In the genomic region with DNA sequence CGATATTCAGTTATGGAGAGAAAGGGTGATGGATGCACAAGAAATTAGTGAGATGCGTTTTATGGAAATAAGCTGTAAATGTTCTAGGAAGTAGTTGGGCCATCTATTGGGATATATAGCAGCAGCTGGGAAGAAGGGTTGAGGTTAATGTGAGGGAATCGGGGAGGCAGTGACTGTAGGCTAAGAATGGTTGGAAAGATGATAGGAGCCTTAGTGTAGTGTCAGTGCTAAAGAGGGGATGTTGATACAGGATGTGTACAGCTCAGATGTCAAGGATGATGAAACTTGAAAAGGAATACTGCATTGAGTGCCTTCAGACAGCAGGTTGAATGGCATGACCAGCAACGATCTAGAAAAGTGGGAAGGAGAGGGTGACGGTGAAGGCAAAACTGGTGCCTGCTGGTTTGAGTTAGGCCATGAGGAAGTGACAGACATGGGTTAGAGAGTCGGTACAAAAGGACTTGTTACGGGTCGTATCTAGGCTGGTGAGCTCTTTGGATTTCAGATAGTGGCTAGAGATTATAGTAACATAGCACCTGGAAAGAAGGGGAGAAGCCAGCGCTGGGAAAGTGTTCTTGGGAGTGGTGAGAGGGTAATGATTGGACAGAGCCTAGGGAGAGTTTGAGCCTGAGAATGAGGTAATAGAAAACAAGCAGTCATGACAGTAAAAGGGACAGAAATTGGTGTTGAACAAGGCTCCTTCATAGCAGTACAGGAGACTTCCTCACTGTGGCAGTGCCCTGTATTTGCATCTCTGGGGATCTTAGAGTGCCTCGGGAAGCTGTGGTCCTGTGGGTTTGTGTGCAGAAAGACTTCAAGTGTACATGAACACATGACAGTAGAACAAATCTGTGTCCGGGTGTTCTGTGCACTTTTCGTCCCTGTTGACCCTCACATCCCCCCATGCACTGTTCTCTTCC, we compare ENCODE assay signal across 11 cellular contexts. TPM values are rescaled to one million over a fixed set of nuclear protein-coding genes. Genes with fewer than 3 reads are reported as not detected.
A peak's percentile ranks its signal among the peaks of the same experiment; 100 is the strongest.
DNase-seq lines count a peak whose midpoint lies in the region; ATAC-seq, FAIRE-seq and TF ChIP-seq lines count a peak whose summit lies in the region.
"Had no signal": no experiment of that assay in that cellular context is flagged by ENCODE, and none has a peak within 500 bp of the region (broad histone marks: within the 10 kb centered on the region; RNA-seq: fewer than 3 reads in every experiment).

No MANE protein-coding gene starts in this region.

- no peaks in the 10 kb centered on the region for H3K27me3 Mint-ChIP-seq in activated naive CD4-positive, alpha-beta T cell treated with anti-CD3 and anti-CD28 coated beads for 36 hours (ENCODE audit: low read depth)
- no peaks in the 10 kb centered on the region for H3K27me3 Mint-ChIP-seq in astrocyte (ENCODE audit: low read depth, unreplicated experiment)

- H3K36me3 ChIP-seq in astrocyte (ENCODE audit: insufficient read depth, low read length) (peaks cover 46% of the 10 kb centered on the region), gastrocnemius medialis (peaks cover 0 to 52% of the 10 kb centered on the region in 2 donors), stomach (peaks cover 47 to 87% (median 84%) of the 10 kb centered on the region in 4 donors)

- H3K4me3 ChIP-seq in astrocyte (ENCODE audit: insufficient read depth, low read depth, low read length) (no peak overlapping the region), gastrocnemius medialis (no peak overlapping the region), stomach (no peak overlapping the region)

- H3K36me3 Mint-ChIP-seq in activated naive CD4-positive, alpha-beta T cell treated with anti-CD3 and anti-CD28 coated beads for 36 hours (ENCODE audit: low read depth), result peaks cover 70% of the 10 kb centered on the region
- H3K36me3 Mint-ChIP-seq in astrocyte (ENCODE audit: low read depth, unreplicated experiment), result peaks cover 42% of the 10 kb centered on the region

- H3K9me3 ChIP-seq in astrocyte (ENCODE audit: insufficient read depth, low read depth, low read length), result no peaks in the 10 kb centered on the region
- no peaks in the 10 kb centered on the region for H3K9me3 ChIP-seq in gastrocnemius medialis
- H3K9me3 ChIP-seq in stomach, result no peaks in the 10 kb centered on the region

- in situ Hi-C loops in gastrocnemius medialis (cut with MboI; ENCODE audit: low sequenced_read_pairs in 4 of 4), result no loop called here
- in situ Hi-C loops in ACHN (cut with HindIII; ENCODE audit: low pct_ligation_motif_present, low pct_unique_long_range_greater_than_20kb, low sequenced_read_pairs), result no loop called here

- CTCF ChIA-PET in activated naive CD4-positive, alpha-beta T cell treated with anti-CD3 and anti-CD28 coated beads for 36 hours (lab: Charles Lee), result interaction anchor here (0.6 to 1.2 kb wide), 2 partner anchors 12 to 55 kb away, joined by 3 to 7 read pairs; no protein-coding TSS in a partner anchor

- no peak overlapping the region for H2AFZ ChIP-seq in astrocyte (ENCODE audit: low read depth, low read length)

- peaks cover 13% of the 10 kb centered on the region for H3K4me1 Mint-ChIP-seq in activated naive CD4-positive, alpha-beta T cell treated with anti-CD3 and anti-CD28 coated beads for 36 hours (ENCODE audit: low read depth)
- H3K4me1 Mint-ChIP-seq in astrocyte (ENCODE audit: low read depth, unreplicated experiment), result peaks cover 11% of the 10 kb centered on the region

- peak; percentile 65 to 91 for ATAC-seq in gastrocnemius medialis
- ATAC-seq: Right ventricle myocardium inferior had no signal

- peak overlapping the region; percentile 6 for H3K27ac Mint-ChIP-seq in activated naive CD4-positive, alpha-beta T cell treated with anti-CD3 and anti-CD28 coated beads for 36 hours
- peak overlapping the region; percentile 45 for H3K27ac Mint-ChIP-seq in astrocyte (ENCODE audit: unreplicated experiment)

- no peak overlapping the region for H3K4me2 ChIP-seq in astrocyte (ENCODE audit: low read length)

- no peaks in the 10 kb centered on the region for H3K9me3 Mint-ChIP-seq in activated naive CD4-positive, alpha-beta T cell treated with anti-CD3 and anti-CD28 coated beads for 36 hours
- H3K9me3 Mint-ChIP-seq in astrocyte (ENCODE audit: unreplicated experiment), result no peaks in the 10 kb centered on the region

- no peak for TF ChIP-seq EP300 in stomach (IDR thresholded peaks at IDR 0.05)

- no peak for FAIRE-seq in astrocyte (lab: Jason Lieb, UNC)

- intact Hi-C loops in activated naive CD4-positive, alpha-beta T cell treated with anti-CD3 and anti-CD28 coated beads for 36 hours (cut with micrococcal nuclease), result no loop called here
- intact Hi-C loops in gastrocnemius medialis (cut with DNase I; ENCODE audit: low total_unique reads), result no loop called here
- intact Hi-C loops in stomach (cut with DNase I; ENCODE audit: low total_unique reads), result no loop called here

- 89 to 94% (median 93%) methylated on average over 12 of the region's 12 CpGs for WGBS in stomach, 5 donors

- H3K4me3 Mint-ChIP-seq in activated naive CD4-positive, alpha-beta T cell treated with anti-CD3 and anti-CD28 coated beads for 36 hours, result no peak overlapping the region
- H3K4me3 Mint-ChIP-seq in astrocyte (ENCODE audit: unreplicated experiment), result peak overlapping the region; percentile 36

- TF ChIP-seq POLR2A in gastrocnemius medialis (IDR thresholded peaks at IDR 0.05) (no peak), stomach (IDR thresholded peaks at IDR 0.05) (no peak)

- H3K4me1 ChIP-seq in astrocyte (ENCODE audit: insufficient read depth, low read length), result no peaks in the 10 kb centered on the region
- H3K4me1 ChIP-seq in gastrocnemius medialis, result no peaks in the 10 kb centered on the region
- no peaks in the 10 kb centered on the region for H3K4me1 ChIP-seq in stomach

- H3K79me2 ChIP-seq in astrocyte (ENCODE audit: insufficient read depth, low read length), result peaks cover 8% of the 10 kb centered on the region

- TF ChIP-seq CTCF in astrocyte (IDR thresholded peaks at IDR 0.05; ENCODE audit: insufficient read depth, low read depth, low read length) (no peak), gastrocnemius medialis (IDR thresholded peaks at IDR 0.05 in 4 of 5, conservative IDR thresholded peaks at IDR 0.05 in 1 of 5) (no peak), stomach (IDR thresholded peaks at IDR 0.05) (no peak)

- no peak for DNase-seq in activated naive CD4-positive, alpha-beta T cell treated with anti-CD3 and anti-CD28 coated beads for 36 hours
- DNase-seq in activated naive CD4-positive, alpha-beta T cell treated with anti-CD3 and anti-CD28 coated beads, Interleukin-2, amount 50 U/mL, for 16 hours, result no peak
- DNase-seq in astrocyte (ENCODE audit: low read depth) (no peak), gastrocnemius medialis (no peak), ACHN (no peak), stomach (no peak)
- DNase-seq: dermis blood vessel endothelial cell, mesenchymal stem cell, NCI-H1694, T-helper 9 cell had no signal

- H3K27me3 ChIP-seq in astrocyte (ENCODE audit: insufficient read depth, low read length), result no peaks in the 10 kb centered on the region
- H3K27me3 ChIP-seq in gastrocnemius medialis, result no peaks in the 10 kb centered on the region
- no peaks in the 10 kb centered on the region for H3K27me3 ChIP-seq in stomach

- H4K20me1 ChIP-seq in astrocyte (ENCODE audit: insufficient read depth, low read length), result peaks cover 24% of the 10 kb centered on the region

- H3K9ac ChIP-seq in astrocyte (ENCODE audit: low read length), result no peak overlapping the region

- H3K27ac ChIP-seq in astrocyte (ENCODE audit: low read depth, low read length), result no peak overlapping the region
- no peak overlapping the region for H3K27ac ChIP-seq in gastrocnemius medialis
- H3K27ac ChIP-seq in stomach, result no peak overlapping the region

RNA-seq across cellular contexts. Expression of gene MARS1, which starts 9.6 kb away (rescaled TPM):
- total RNA-seq in activated naive CD4-positive, alpha-beta T cell treated with anti-CD3 and anti-CD28 coated beads for 36 hours, result 100 to 1,000 TPM; 481 to 489 TPM
- total RNA-seq in astrocyte, result 351 and 384 TPM in 2 replicates
- total RNA-seq in gastrocnemius medialis, result 10 to 100 TPM; 37.7 to 81.1 (median 42.0) TPM
- 1,000 to 10,000 TPM in 1 of 5 donors, 100 to 1,000 TPM in 1, 10 to 100 TPM in 3; 37.3 to 1,821 (median 71.6) TPM for total RNA-seq in stomach
- 10 to 100 TPM; 35.1 to 91.2 (median 51.8) TPM for polyA plus RNA-seq in stomach

RNA-seq across cellular contexts. Expression of gene ARHGAP9, which starts 17.8 kb away (rescaled TPM):
- 10 to 100 TPM; 95.9 to 97.9 TPM for total RNA-seq in activated naive CD4-positive, alpha-beta T cell treated with anti-CD3 and anti-CD28 coated beads for 36 hours
- total RNA-seq in astrocyte (2.5 and 3.1 TPM in 2 replicates), gastrocnemius medialis (1 to 10 TPM; 2.7 to 5.1 (median 4.7) TPM), stomach (10 to 100 TPM in 1 of 5 donors, 1 to 10 TPM in 3, not detected in 1; 2.3 to 28.1 (median 5.8) TPM)
- 10 to 100 TPM in 1 of 3 donors, 1 to 10 TPM in 2; 5.8 to 11.1 (median 7.5) TPM for polyA plus RNA-seq in stomach
- total RNA-seq: dermis blood vessel endothelial cell had no signal

RNA-seq across cellular contexts. Expression of gene DDIT3, which starts 22.8 kb away (rescaled TPM):
- 10 to 100 TPM; 44.6 to 45.6 TPM for total RNA-seq in activated naive CD4-positive, alpha-beta T cell treated with anti-CD3 and anti-CD28 coated beads for 36 hours
- total RNA-seq in astrocyte, result 42.6 and 45.1 TPM in 2 replicates
- 10 to 100 TPM; 11.8 to 46.4 (median 17.1) TPM for total RNA-seq in gastrocnemius medialis
- 100 to 1,000 TPM in 1 of 5 donors, 10 to 100 TPM in 3, 1 to 10 TPM in 1; 7.5 to 159 (median 36.2) TPM for total RNA-seq in stomach
- 10 to 100 TPM; 49.7 to 83.4 (median 68.7) TPM for polyA plus RNA-seq in stomach

RNA-seq across cellular contexts. Expression of gene MBD6, which starts 25.1 kb away (rescaled TPM):
- total RNA-seq in activated naive CD4-positive, alpha-beta T cell treated with anti-CD3 and anti-CD28 coated beads for 36 hours, result 10 to 100 TPM; 43.5 to 45.5 TPM
- total RNA-seq in astrocyte (55.3 and 58.5 TPM in 2 replicates), gastrocnemius medialis (10 to 100 TPM in 3 of 4 donors, 1 to 10 TPM in 1; 5.5 to 20.3 (median 12.9) TPM), stomach (100 to 1,000 TPM in 1 of 5 donors, 10 to 100 TPM in 3, 1 to 10 TPM in 1; 4.8 to 129 (median 32.2) TPM)
- polyA plus RNA-seq in stomach, result 10 to 100 TPM; 23.2 to 30.9 (median 28.7) TPM

RNA-seq across cellular contexts. Expression of gene GLI1, which starts 37.9 kb away (rescaled TPM):
- total RNA-seq in activated naive CD4-positive, alpha-beta T cell treated with anti-CD3 and anti-CD28 coated beads for 36 hours, result not detected
- total RNA-seq in astrocyte (5.8 and 6.8 TPM in 2 replicates), gastrocnemius medialis (1 to 10 TPM in 1 of 4 donors, not detected in 3; 1.0 TPM), stomach (1 to 10 TPM in 1 of 5 donors, under 1 TPM in 4; 0.14 to 4.0 (median 0.58) TPM)
- polyA plus RNA-seq in stomach, result 1 to 10 TPM in 2 of 3 donors, under 1 TPM in 1; 0.53 to 2.7 (median 1.7) TPM
